In genomic region chr9:15959663-15960062, GRCh38 we compare ENCODE assay signal across 26 cellular contexts.
"Had no signal": no experiment of that assay in that cellular context is flagged by ENCODE, and none has a peak within 500 bp of the region (broad histone marks: within the 10 kb centered on the region; RNA-seq: fewer than 3 reads in every experiment).

No MANE protein-coding gene starts in this region.

- ATAC-seq: effector memory CD8-positive, alpha-beta T cell; esophagus mucosa; gastrocnemius medialis; heart right ventricle; left cardiac atrium; left lung; left ventricle myocardium superior; lower lobe of right lung; naive thymus-derived CD4-positive, alpha-beta T cell had no signal

- H3K4me1 Mint-ChIP-seq: endodermal cell; naive thymus-derived CD4-positive, alpha-beta T cell had no signal

- H3K36me3 ChIP-seq: esophagus squamous epithelium, gastrocnemius medialis, heart right ventricle, left lung, lower lobe of right lung had no signal

- FAIRE-seq: endometrium, islet of Langerhans, keratinocyte had no signal

- H3K4me3 ChIP-seq: esophagus squamous epithelium, gastrocnemius medialis, heart right ventricle, left lung, lower lobe of right lung had no signal

- H3K4me1 ChIP-seq: esophagus squamous epithelium, gastrocnemius medialis, heart right ventricle, left lung, lower lobe of right lung had no signal

- H3K9me3 ChIP-seq: esophagus squamous epithelium, gastrocnemius medialis, left lung, lower lobe of right lung had no signal

- H3K27ac ChIP-seq: epithelial cell of prostate, esophagus squamous epithelium, gastrocnemius medialis, heart right ventricle, left lung, lower lobe of right lung had no signal

- H3K36me3 Mint-ChIP-seq: mesothelial cell of epicardium had no signal

- H3K4me3 Mint-ChIP-seq: dendritic cell treated with granulocyte-macrophage colony-stimulating factor and Interleukin-4, amounts not matched to agents 40 ng/mL and 50 ng/mL, for 4 days; effector memory CD8-positive, alpha-beta T cell; endodermal cell; mesothelial cell of epicardium; naive thymus-derived CD4-positive, alpha-beta T cell had no signal

- H3K27me3 ChIP-seq: esophagus squamous epithelium, gastrocnemius medialis, heart right ventricle, left lung had no signal

- H3K9me3 Mint-ChIP-seq: endodermal cell had no signal

- H3K27ac Mint-ChIP-seq: dendritic cell treated with granulocyte-macrophage colony-stimulating factor and Interleukin-4, amounts not matched to agents 40 ng/mL and 50 ng/mL, for 4 days; effector memory CD8-positive, alpha-beta T cell; endodermal cell; mesothelial cell of epicardium; naive thymus-derived CD4-positive, alpha-beta T cell had no signal

- H3K27me3 Mint-ChIP-seq: dendritic cell treated with granulocyte-macrophage colony-stimulating factor and Interleukin-4, amounts not matched to agents 40 ng/mL and 50 ng/mL, for 4 days; effector memory CD8-positive, alpha-beta T cell; naive thymus-derived CD4-positive, alpha-beta T cell had no signal

- DNase-seq: cortex of kidney; effector CD8-positive, alpha-beta T cell; effector memory CD8-positive, alpha-beta T cell; endodermal cell; erythroblast; esophagus squamous epithelium; foreskin fibroblast; foreskin melanocyte; gastrocnemius medialis; glutamatergic neuron; head of caudate nucleus; heart right ventricle; hippocampal formation; left cardiac atrium; left lung; left ventricle myocardium superior; lower lobe of right lung; mesenchymal stem cell; naive thymus-derived CD4-positive, alpha-beta T cell had no signal
